Comparison of ENCODE assay signal across 9 cellular contexts in genomic region chr3:4977889-4978258, GRCh38. TPM values are rescaled to one million over a fixed set of nuclear protein-coding genes. Genes with fewer than 3 reads are reported as not detected.
DNase-seq lines count a peak whose midpoint lies in the region; ATAC-seq, FAIRE-seq and TF ChIP-seq lines count a peak whose summit lies in the region.
"Had no signal": no experiment of that assay in that cellular context is flagged by ENCODE, and none has a peak within 500 bp of the region (broad histone marks: within the 10 kb centered on the region; RNA-seq: fewer than 3 reads in every experiment).

No MANE protein-coding gene starts in this region.

- FAIRE-seq in bronchial epithelial cell (lab: Jason Lieb, UNC) = no peak
- FAIRE-seq: TTC549 had no signal

- H3F3A ChIP-seq in GM23248 (ENCODE audit: insufficient read depth) = peaks cover 36% of the 10 kb centered on the region

- in situ Hi-C loops in GM23248 (cut with MboI) = loop anchor here (5.0 kb wide), 1 partner anchor 251 kb away; no protein-coding TSS in a partner anchor

- no peak for DNase-seq in GM23248
- peak; percentile 54 for DNase-seq in bronchial epithelial cell (ENCODE audit: low read depth)
- DNase-seq in mucosa of gallbladder (ENCODE audit: low spot score) = no peak
- no peak for DNase-seq in NCI-H2227 treated with DMSO at 0.1 percent for 48 hours (lab: John Stamatoyannopoulos, UW)

- peaks cover 21% of the 10 kb centered on the region for H3K4me1 ChIP-seq in GM23248 (ENCODE audit: insufficient read depth)
- peaks cover 43% of the 10 kb centered on the region for H3K4me1 ChIP-seq in OCI-LY3 (ENCODE audit: low read length)
- peaks cover 19% of the 10 kb centered on the region for H3K4me1 ChIP-seq in muscle layer of colon (ENCODE audit: insufficient read depth, low read length)

- H3K4me3 ChIP-seq in GM23248 (peak overlapping the region; percentile 72), OCI-LY3 (ENCODE audit: low read length) (peak overlapping the region; percentile 79), bronchial epithelial cell (ENCODE audit: low read depth, low read length) (peak overlapping the region; percentile 43), muscle layer of colon (ENCODE audit: low read depth in 1 of 2, low read length in 2 of 2) (peak overlapping the region; percentile 70 to 81)

- peak overlapping the region; percentile 99 for H3K9ac ChIP-seq in GM23248
- H3K9ac ChIP-seq in OCI-LY3 (ENCODE audit: low read length) = peak overlapping the region; percentile 65
- peak overlapping the region; percentile 95 for H3K9ac ChIP-seq in muscle layer of colon (ENCODE audit: low read length)

- TF ChIP-seq CTCF in OCI-LY3 (IDR thresholded peaks at IDR 0.05; ENCODE audit: low read depth, low read length) (no peak), bronchial epithelial cell (IDR thresholded peaks at IDR 0.05; ENCODE audit: insufficient read depth, low read length, severe bottlenecking) (no peak)

- H3K27me3 ChIP-seq in GM23248 (replicated peaks; ENCODE audit: insufficient read depth) (no peaks in the 10 kb centered on the region), OCI-LY3 (ENCODE audit: low read depth, low read length) (peaks cover 57% of the 10 kb centered on the region), bronchial epithelial cell (ENCODE audit: control insufficient read depth, insufficient read depth, low read length) (no peaks in the 10 kb centered on the region), muscle layer of colon (ENCODE audit: control insufficient read depth in 1 of 2, insufficient read depth in 2 of 2, low read length in 2 of 2) (no peaks in the 10 kb centered on the region)

- H3K36me3 ChIP-seq in GM23248 (ENCODE audit: low read depth) (peaks cover 22% of the 10 kb centered on the region), OCI-LY3 (replicated peaks; ENCODE audit: low read depth, low read length) (peaks cover 28% of the 10 kb centered on the region), bronchial epithelial cell (ENCODE audit: control insufficient read depth, insufficient read depth, low read length) (peaks cover 12% of the 10 kb centered on the region), muscle layer of colon (ENCODE audit: insufficient read depth, low read length) (peaks cover 7% of the 10 kb centered on the region)

- H3K4me2 ChIP-seq in GM23248 (ENCODE audit: unreplicated experiment) (peak overlapping the region; percentile 73), OCI-LY3 (ENCODE audit: low read length) (peak overlapping the region; percentile 99)

- H3K79me2 ChIP-seq in GM23248 (ENCODE audit: insufficient read depth) = peaks cover 33% of the 10 kb centered on the region
- peaks cover 4% of the 10 kb centered on the region; the same call in 1 of the 2 replicates for H3K79me2 ChIP-seq in OCI-LY3 (ENCODE audit: low read length)

- ATAC-seq in HG03378 (IDR thresholded peaks at IDR 0.05; ENCODE audit: unreplicated experiment) (no peak), HG03097 (IDR thresholded peaks at IDR 0.05; ENCODE audit: low FRiP score, unreplicated experiment) (no peak)

- H4K20me1 ChIP-seq in GM23248 (ENCODE audit: insufficient read depth) = no peaks in the 10 kb centered on the region
- peaks cover 8% of the 10 kb centered on the region; the same call in 1 of the 2 replicates for H4K20me1 ChIP-seq in OCI-LY3 (ENCODE audit: insufficient read depth, low read length)

- H3K27ac ChIP-seq in GM23248 (peak overlapping the region; percentile 98), OCI-LY3 (ENCODE audit: low read length) (peak overlapping the region; percentile 75), muscle layer of colon (ENCODE audit: low read depth, low read length) (peak overlapping the region; percentile 100)

- no peaks in the 10 kb centered on the region for H3K9me3 ChIP-seq in GM23248 (ENCODE audit: low read depth)
- H3K9me3 ChIP-seq in OCI-LY3 (ENCODE audit: insufficient read depth, low read length) = no peaks in the 10 kb centered on the region
- H3K9me3 ChIP-seq in muscle layer of colon (ENCODE audit: low read length) = no peaks in the 10 kb centered on the region

- H3K9me2 ChIP-seq in GM23248 (ENCODE audit: insufficient read depth) = no peaks in the 10 kb centered on the region

- WGBS in GM23248 (ENCODE audit: low coverage in 1 of 2, low lambda C conversion rate in 2 of 2, missing lambda C conversion rate in 2 of 2), 2 experiments = 1% methylated on average over 11 to 17 of the region's 17 CpGs

- H2AFZ ChIP-seq in GM23248 = no peak overlapping the region
- peak overlapping the region; percentile 63 for H2AFZ ChIP-seq in OCI-LY3 (ENCODE audit: low read depth, low read length)

RNA-seq across cellular contexts. Expression of gene BHLHE40, which starts 1.4 kb away (rescaled TPM):
- total RNA-seq in GM23248 (2014; rRNA removed; shearing (Covaris generic)) = 27.6 and 33.9 TPM in 2 replicates
- 42.9 TPM in 2 replicates for polyA plus RNA-seq in GM23248 (2016; fragmentation: Nextera tagmentation; extraction: Ambion mirVana)
- total RNA-seq in bronchial epithelial cell (38.5 and 42.9 TPM in 2 replicates), mucosa of gallbladder (56.5 TPM)
